8 cellular contexts compared by ENCODE assay signal in the genomic region with DNA sequence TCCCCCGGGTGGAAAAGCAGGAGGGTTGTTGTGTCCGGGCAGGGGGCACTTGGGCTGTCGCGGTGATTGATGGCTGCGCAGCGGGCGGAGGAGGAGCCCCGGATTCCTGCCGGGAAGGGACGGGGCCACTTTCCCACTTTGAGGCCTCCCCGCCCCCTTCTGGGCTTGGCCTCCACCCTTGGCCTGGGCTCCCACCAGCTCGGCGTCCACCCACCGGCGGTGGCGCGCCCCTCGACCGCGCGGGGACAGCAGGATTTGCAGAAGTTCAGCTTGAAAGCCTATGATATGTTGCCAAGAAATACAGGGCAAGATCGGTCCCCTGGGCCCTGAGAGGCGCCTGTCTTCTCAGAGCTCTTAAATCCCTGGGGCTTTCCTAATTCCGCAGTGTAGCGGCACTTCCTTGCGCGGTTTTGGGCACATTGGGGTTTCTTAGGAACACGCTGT. TPM values are rescaled to one million over a fixed set of nuclear protein-coding genes. Genes with fewer than 3 reads are reported as not detected.
DNase-seq lines count a peak whose midpoint lies in the region; ATAC-seq, FAIRE-seq and TF ChIP-seq lines count a peak whose summit lies in the region.

No MANE protein-coding gene starts in this region.

- peak; percentile 51 for DNase-seq in DMS 273 treated with DMSO at 0.1 percent for 48 hours (lab: John Stamatoyannopoulos, UW)
- no peak for DNase-seq in RWPE2 (ENCODE audit: low spot score)
- DNase-seq in frontal cortex (ENCODE audit: low spot score in 2 of 2) = peak; percentile 58 to 68
- peak; percentile 52 for DNase-seq in neural crest cell (ENCODE audit: low read depth, low spot score)
- no peak for DNase-seq in NCI-H187 (lab: John Stamatoyannopoulos, UW)
- no peak for DNase-seq in Kasumi-1 (lab: John Stamatoyannopoulos, UW)
- no peak for DNase-seq in T-helper 9 cell
- no peak for DNase-seq in stimulated activated CD4-positive, alpha-beta T cell treated with anti-CD3 and anti-CD28 coated beads, Interleukin-15, amount 100 ng/mL, for 24 hours

- H3K27me3 ChIP-seq in RWPE2 (ENCODE audit: insufficient read depth, poor library complexity, severe bottlenecking) = no peaks in the 10 kb centered on the region

- peak overlapping the region; percentile 97 for H3K4me3 Mint-ChIP-seq in neural crest cell

- no peak for TF ChIP-seq CTCF in RWPE2 (IDR thresholded peaks at IDR 0.05; ENCODE audit: poor library complexity, severe bottlenecking)
- TF ChIP-seq CTCF in neural crest cell (conservative IDR thresholded peaks at IDR 0.05) = no peak

- peak overlapping the region; percentile 43 for H3K27ac Mint-ChIP-seq in neural crest cell (ENCODE audit: unreplicated experiment)

- no peak for FAIRE-seq in frontal cortex (lab: Jason Lieb, UNC)

- H3K27me3 Mint-ChIP-seq in neural crest cell (ENCODE audit: low read depth) = no peaks in the 10 kb centered on the region

- H3K9me3 Mint-ChIP-seq in neural crest cell = no peaks in the 10 kb centered on the region

- H3K4me1 ChIP-seq in RWPE2 (ENCODE audit: insufficient read depth, poor library complexity, severe bottlenecking) = peaks cover 14% of the 10 kb centered on the region

- H3K4me3 ChIP-seq in RWPE2 (ENCODE audit: severe bottlenecking) = peak overlapping the region; percentile 45

- H3K9me3 ChIP-seq in RWPE2 (ENCODE audit: severe bottlenecking) = no peaks in the 10 kb centered on the region

- peaks cover 29% of the 10 kb centered on the region for H3K4me1 Mint-ChIP-seq in neural crest cell

- ATAC-seq in RWPE2 (ENCODE audit: low read depth) = peak; percentile 0; the same call in 1 of the 3 replicates

- H3K36me3 ChIP-seq in RWPE2 (ENCODE audit: low read depth) = no peaks in the 10 kb centered on the region

- H3K36me3 Mint-ChIP-seq in neural crest cell (ENCODE audit: low read depth) = no peaks in the 10 kb centered on the region

- peak overlapping the region; percentile 62 for H3K27ac ChIP-seq in RWPE2 (ENCODE audit: poor library complexity, severe bottlenecking)

RNA-seq across cellular contexts. Expression of a gene that starts 0.9 kb away (rescaled TPM):
- total RNA-seq in frontal cortex (9.0 TPM), neural crest cell (19.9 and 22.1 TPM in 2 replicates)

Comparison
In these comparisons a context has a peak if more than half of its experiments do, and no peak if none do; other contexts are left out.
1. DNase-seq: peak in DMS 273 treated with DMSO at 0.1 percent for 48 hours (single experiment), frontal cortex (2 of 2) and neural crest cell (single experiment); none in RWPE2 (single experiment), NCI-H187 (0 of 2), Kasumi-1 (0 of 2), T-helper 9 cell (single experiment) and stimulated activated CD4-positive, alpha-beta T cell treated with anti-CD3 and anti-CD28 coated beads, Interleukin-15, amount 100 ng/mL, for 24 hours (single experiment).